Comparison of ENCODE assay signal across 20 cellular contexts in the genomic region with DNA sequence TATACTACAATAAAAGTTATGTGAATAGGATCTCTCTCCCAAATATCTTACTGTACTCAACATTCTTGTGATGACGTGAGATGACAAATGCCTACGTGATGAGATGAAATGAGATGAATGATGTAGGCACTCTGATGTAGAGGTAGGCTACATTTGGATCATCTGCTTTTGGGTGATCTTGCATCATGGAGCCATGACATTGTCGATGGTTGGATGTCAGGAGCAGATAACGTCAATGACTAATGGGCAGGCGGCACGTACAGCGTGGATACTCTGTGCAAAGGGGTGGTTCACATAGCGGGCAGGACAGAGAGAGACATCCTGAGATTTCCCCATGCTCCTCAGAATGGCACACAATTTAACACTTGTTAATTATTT. TPM values are rescaled to one million over a fixed set of nuclear protein-coding genes. Genes with fewer than 3 reads are reported as not detected.
DNase-seq lines count a peak whose midpoint lies in the region; FAIRE-seq and TF ChIP-seq lines count a peak whose summit lies in the region.
"Had no signal": no experiment of that assay in that cellular context is flagged by ENCODE, and none has a peak within 500 bp of the region (broad histone marks: within the 10 kb centered on the region; RNA-seq: fewer than 3 reads in every experiment).

No MANE protein-coding gene starts in this region.

- peak overlapping the region; percentile 100 for H2BK12ac ChIP-seq in trophoblast cell (ENCODE audit: low read length)

- intact Hi-C loops in esophagus muscularis mucosa (cut with DNase I) = no loop called here

- H3K4me2 ChIP-seq in keratinocyte (ENCODE audit: control insufficient read depth, extremely low read depth, insufficient read depth, low read depth, low read length) (no peak overlapping the region), trophoblast cell (ENCODE audit: low read length) (no peak overlapping the region)

- DNase-seq in HTR-8/SVneo (ENCODE audit: insufficient read length, low spot score) (no peak), keratinocyte (ENCODE audit: low read depth, low spot score) (no peak), trophoblast cell (peak; percentile 89 to 96), SIG-M5 treated with dmso at 0.1 percent for 504 hours (lab: John Stamatoyannopoulos, UW; ENCODE audit: unreplicated experiment) (no peak), esophagus muscularis mucosa (ENCODE audit: extremely low spot score) (no peak), SHP77 (lab: John Stamatoyannopoulos, UW) (no peak)
- DNase-seq in activated CD4-positive, alpha-beta T cell treated with anti-CD3 and anti-CD28 coated beads for 1 hour = no peak
- DNase-seq: C1 segment of cervical spinal cord; CD4-positive, alpha-beta memory T cell; COR-L47; DMS 273 treated with DMSO at 0.1 percent for 48 hours; DMS79; EL; GDM1; GOT3; HFFc6 had no signal

- peak overlapping the region; percentile 78 for H4K8ac ChIP-seq in trophoblast cell (ENCODE audit: low read depth, low read length)

- H2BK5ac ChIP-seq in trophoblast cell (ENCODE audit: low read depth, low read length, poor library complexity) = peak overlapping the region; percentile 91

- peak overlapping the region; percentile 92 for H3K18ac ChIP-seq in trophoblast cell (ENCODE audit: low read length)

- peak overlapping the region; percentile 99 for H2AK5ac ChIP-seq in trophoblast cell (ENCODE audit: low read length)

- H3K79me1 ChIP-seq in trophoblast cell (ENCODE audit: low read length) = peaks cover 26% of the 10 kb centered on the region

- H3K9ac ChIP-seq in keratinocyte (ENCODE audit: control insufficient read depth, extremely low read depth, insufficient read depth, low read length) = no peak overlapping the region
- H3K9ac ChIP-seq in trophoblast cell (ENCODE audit: low read length) = no peak overlapping the region

- no peaks in the 10 kb centered on the region for H3K79me2 ChIP-seq in keratinocyte (ENCODE audit: control insufficient read depth, insufficient read depth, low read length)
- no peaks in the 10 kb centered on the region for H3K79me2 ChIP-seq in trophoblast cell (ENCODE audit: control insufficient read depth, insufficient read depth, low read length, poor library complexity)

- dilution Hi-C loops in keratinocyte (cut with MboI; ENCODE audit: extremely low pct_ligation_motif_present, low sequenced_read_pairs) = no loop called here

- TF ChIP-seq POLR2A in esophagus muscularis mucosa (IDR thresholded peaks at IDR 0.05; ENCODE audit: low read depth) = no peak

- H3K27me3 ChIP-seq in keratinocyte (ENCODE audit: control insufficient read depth, extremely low read depth, insufficient read depth, low read length) (no peaks in the 10 kb centered on the region), trophoblast cell (ENCODE audit: insufficient read depth, low read length) (no peaks in the 10 kb centered on the region), esophagus muscularis mucosa (no peaks in the 10 kb centered on the region)

- peak overlapping the region; percentile 96 for H4K91ac ChIP-seq in trophoblast cell (ENCODE audit: low read depth, low read length)

- no peak for TF ChIP-seq EP300 in esophagus muscularis mucosa (IDR thresholded peaks at IDR 0.05)

- FAIRE-seq in HTR-8/SVneo (lab: Jason Lieb, UNC) (peak; percentile 44), keratinocyte (lab: Jason Lieb, UNC) (peak; percentile 55)
- FAIRE-seq: D721Med, GM12878, H54 had no signal

- no peaks in the 10 kb centered on the region for H3K9me3 ChIP-seq in keratinocyte (ENCODE audit: control insufficient read depth, low read depth, low read length)
- H3K9me3 ChIP-seq in trophoblast cell (ENCODE audit: insufficient read depth, low read depth, low read length) = peaks cover 2% of the 10 kb centered on the region
- no peaks in the 10 kb centered on the region for H3K9me3 ChIP-seq in esophagus muscularis mucosa
- H3K9me3 ChIP-seq: HAP-1 had no signal

- H3K27ac ChIP-seq in keratinocyte (ENCODE audit: control insufficient read depth, insufficient read depth, low read length) (no peak overlapping the region), trophoblast cell (ENCODE audit: low read depth, low read length) (no peak overlapping the region), esophagus muscularis mucosa (replicated peaks in 1 of 4) (no peak overlapping the region)

- peak overlapping the region; percentile 96 for H2BK120ac ChIP-seq in trophoblast cell (ENCODE audit: insufficient read depth, low read length, poor library complexity)

- H3K4me3 ChIP-seq in keratinocyte (ENCODE audit: control insufficient read depth in 2 of 3, extremely low read depth in 1 of 3, insufficient read depth in 2 of 3, low read depth in 1 of 3, low read length in 3 of 3) = no peak overlapping the region
- H3K4me3 ChIP-seq in trophoblast cell (ENCODE audit: low read depth, low read length) = no peak overlapping the region
- H3K4me3 ChIP-seq in esophagus muscularis mucosa = no peak overlapping the region
- H3K4me3 ChIP-seq: GM12878, HAP-1 had no signal

- no peaks in the 10 kb centered on the region for H3K9me1 ChIP-seq in keratinocyte (ENCODE audit: control insufficient read depth, extremely low read depth, insufficient read depth, low read length)

- TF ChIP-seq CTCF in keratinocyte (optimal IDR thresholded peaks at IDR 0.05 in 1 of 3, IDR thresholded peaks at IDR 0.05 in 1 of 3, conservative IDR thresholded peaks at IDR 0.05 in 1 of 3; ENCODE audit: extremely low read depth in 1 of 3, insufficient read depth in 2 of 3, low read length in 3 of 3) (no peak), esophagus muscularis mucosa (IDR thresholded peaks at IDR 0.05) (no peak)

- peak overlapping the region; percentile 85 for H3K14ac ChIP-seq in trophoblast cell (ENCODE audit: low read length)

- WGBS in trophoblast cell (ENCODE audit: extremely low coverage, insufficient coverage, insufficient read length) = no CpG with 5 or more reads among the region's 8 CpGs
- WGBS in esophagus muscularis mucosa = 98% methylated on average over 8 of the region's 8 CpGs

- no peak overlapping the region for H3K23ac ChIP-seq in trophoblast cell (ENCODE audit: low read length)

- no peaks in the 10 kb centered on the region for H4K20me1 ChIP-seq in keratinocyte (ENCODE audit: control insufficient read depth, extremely low read depth, insufficient read depth, low read length)

- H3K36me3 ChIP-seq in keratinocyte (ENCODE audit: control insufficient read depth in 2 of 2, extremely low read depth in 1 of 2, insufficient read depth in 2 of 2, low read length in 2 of 2) (no peaks in the 10 kb centered on the region), trophoblast cell (ENCODE audit: control insufficient read depth in 1 of 2, insufficient read depth in 2 of 2, low read length in 2 of 2) (no peaks in the 10 kb centered on the region), esophagus muscularis mucosa (no peaks in the 10 kb centered on the region)
- H3K36me3 ChIP-seq: HAP-1 had no signal

- peak overlapping the region; percentile 80 for H3K4ac ChIP-seq in trophoblast cell (ENCODE audit: low read depth, low read length)

- H4K12ac ChIP-seq in trophoblast cell (ENCODE audit: low read depth, low read length) = no peak overlapping the region

- H3K4me1 ChIP-seq in keratinocyte (ENCODE audit: control insufficient read depth, extremely low read depth, insufficient read depth, low read length) (peaks cover 30% of the 10 kb centered on the region), trophoblast cell (ENCODE audit: control insufficient read depth in 1 of 2, insufficient read depth in 2 of 2, low read length in 2 of 2) (peaks cover 7 to 14% of the 10 kb centered on the region in 2 experiments), esophagus muscularis mucosa (no peaks in the 10 kb centered on the region)
- H3K4me1 ChIP-seq: HAP-1 had no signal

- H2AFZ ChIP-seq in keratinocyte (ENCODE audit: control insufficient read depth, low read length) = no peak overlapping the region
- H2AFZ ChIP-seq in trophoblast cell (ENCODE audit: insufficient read depth, low read length, poor library complexity) = no peak overlapping the region

RNA-seq across cellular contexts. Expression of a gene that starts 40.8 kb away (rescaled TPM):
- polyA plus RNA-seq in keratinocyte = 3.0 to 4.3 TPM (median 3.1 TPM) in 3 replicates
- polyA plus RNA-seq in keratinocyte (2011; ENCODE audit: low read depth) = 0.45 TPM
- polyA plus RNA-seq in keratinocyte (2011; cell fraction: cytosol; rRNA removed) = 2.6 and 5.5 TPM in 2 replicates
- polyA plus RNA-seq in keratinocyte (2011; cell fraction: nucleus; rRNA removed) = 2.1 and 3.5 TPM in 2 replicates
- 1.7 and 7.5 TPM in 2 replicates for polyA plus RNA-seq in keratinocyte (2012; ENCODE audit: low replicate concordance)
- 1.1 to 1.7 TPM in 2 of 3 replicates, not detected in the other for polyA minus RNA-seq in keratinocyte
- not detected for polyA minus RNA-seq in keratinocyte (2011; cell fraction: cytosol; rRNA and poly(A)+ RNA removed)
- 1.2 and 2.7 TPM in 2 replicates for polyA minus RNA-seq in keratinocyte (2011; cell fraction: nucleus; rRNA and poly(A)+ RNA removed)
- polyA plus RNA-seq in trophoblast cell (2013) = 14.5 and 17.3 TPM in 2 replicates
- total RNA-seq in esophagus muscularis mucosa = under 1 TPM in 1 of 4 donors, not detected in 3; 0.11 TPM
- total RNA-seq: CD4-positive, alpha-beta memory T cell had no signal
- polyA plus RNA-seq: CD4-positive, alpha-beta memory T cell; GM12878 had no signal

RNA-seq across cellular contexts. Expression of a gene that starts 53.4 kb away (rescaled TPM):
- 86.3 to 146 TPM (median 91.4 TPM) in 3 replicates for polyA plus RNA-seq in keratinocyte
- polyA plus RNA-seq in keratinocyte (2011; ENCODE audit: low read depth) = 479 TPM
- polyA plus RNA-seq in keratinocyte (2011; cell fraction: cytosol; rRNA removed) = 72.8 and 128 TPM in 2 replicates
- 116 and 145 TPM in 2 replicates for polyA plus RNA-seq in keratinocyte (2011; cell fraction: nucleus; rRNA removed)
- polyA plus RNA-seq in keratinocyte (2012; ENCODE audit: low replicate concordance) = 91.5 and 118 TPM in 2 replicates
- polyA minus RNA-seq in keratinocyte = 62.2 to 130 TPM (median 99.4 TPM) in 3 replicates
- 89.4 TPM for polyA minus RNA-seq in keratinocyte (2011; cell fraction: cytosol; rRNA and poly(A)+ RNA removed)
- 97.4 and 160 TPM in 2 replicates for polyA minus RNA-seq in keratinocyte (2011; cell fraction: nucleus; rRNA and poly(A)+ RNA removed)
- 109 and 111 TPM in 2 replicates for polyA plus RNA-seq in trophoblast cell (2013)
- 100 to 1,000 TPM in 3 of 4 donors, 10 to 100 TPM in 1; 98.6 to 113 (median 103) TPM for total RNA-seq in esophagus muscularis mucosa

Comparison
In these comparisons a context has a peak if more than half of its experiments do, and no peak if none do; other contexts are left out.
1. DNase-seq: peak in trophoblast cell (2 of 2); none in HTR-8/SVneo (single experiment), keratinocyte (single experiment), SIG-M5 treated with dmso at 0.1 percent for 504 hours (single experiment), esophagus muscularis mucosa (single experiment), activated CD4-positive, alpha-beta T cell treated with anti-CD3 and anti-CD28 coated beads for 1 hour (single experiment) and SHP77 (0 of 2).